23 cellular contexts compared by ENCODE assay signal in the genomic region with DNA sequence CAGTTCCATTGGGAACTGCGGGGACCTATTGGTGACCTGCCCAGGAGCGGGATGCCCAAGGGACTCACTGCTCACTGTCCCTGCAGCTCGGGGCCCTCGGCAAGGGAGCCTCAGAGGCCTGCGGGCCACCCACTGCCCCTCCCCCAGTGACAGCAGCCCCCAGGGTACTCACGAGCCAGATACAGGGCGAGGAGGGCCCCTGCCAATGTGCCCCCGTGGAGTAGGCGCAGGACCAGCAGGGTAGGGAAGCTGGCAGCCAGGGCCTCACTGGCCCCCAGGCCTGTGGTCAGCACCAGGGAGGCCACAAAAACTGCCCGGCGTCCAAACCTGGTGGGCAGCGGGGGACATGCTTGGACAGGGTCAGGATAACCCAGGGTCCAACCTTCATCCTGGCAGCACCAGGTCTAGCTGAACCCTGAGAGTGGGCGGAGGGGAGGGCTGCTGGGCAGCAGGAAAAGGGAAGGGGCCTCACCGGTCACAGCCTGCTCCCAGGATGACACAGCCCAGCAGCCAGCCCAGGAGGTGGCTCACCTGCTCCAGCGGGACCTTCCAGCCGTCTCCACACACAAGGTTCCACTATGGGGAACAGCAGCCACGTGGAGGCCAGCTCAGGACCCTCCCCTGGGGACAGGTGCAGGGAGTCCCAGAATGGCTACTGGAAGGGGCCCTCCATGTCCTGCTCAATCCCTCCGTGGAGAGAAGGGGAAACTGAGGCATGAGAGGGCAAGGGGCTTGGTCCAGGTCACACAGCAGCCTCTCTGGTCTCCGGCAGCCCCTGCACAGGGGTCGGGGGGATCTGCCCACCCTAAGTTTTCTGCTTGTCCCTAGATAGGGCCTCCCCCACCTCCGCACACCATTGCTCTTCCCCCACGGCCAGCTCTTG. TPM values are rescaled to one million over a fixed set of nuclear protein-coding genes. Genes with fewer than 3 reads are reported as not detected.
DNase-seq lines count a peak whose midpoint lies in the region; ATAC-seq and TF ChIP-seq lines count a peak whose summit lies in the region.
"Had no signal": no experiment of that assay in that cellular context is flagged by ENCODE, and none has a peak within 500 bp of the region (broad histone marks: within the 10 kb centered on the region; RNA-seq: fewer than 3 reads in every experiment).

No MANE protein-coding gene starts in this region.

- H3K4me1 Mint-ChIP-seq in activated CD4-positive, alpha-beta T cell treated with anti-CD3 and anti-CD28 coated beads, Interleukin-2, amount 10 ng/mL, durations not matched to agents 7 days and 5 days: peaks cover 14% of the 10 kb centered on the region

- H3K36me3 ChIP-seq in PC-9 (ENCODE audit: low read depth): no peaks in the 10 kb centered on the region
- H3K36me3 ChIP-seq in left lung: peaks cover 0 to 13% of the 10 kb centered on the region in 2 donors
- no peaks in the 10 kb centered on the region for H3K36me3 ChIP-seq in aorta (ENCODE audit: control insufficient read depth in 1 of 2, insufficient read depth in 2 of 2, low read length in 1 of 2)
- H3K36me3 ChIP-seq: breast epithelium, esophagus muscularis mucosa, ovary, tibial artery had no signal

- TF ChIP-seq CTCF in PC-9 (conservative IDR thresholded peaks at IDR 0.05) (no peak), left lung (IDR thresholded peaks at IDR 0.05) (no peak)

- H3K4me1 ChIP-seq in PC-9 (replicated peaks; ENCODE audit: insufficient read depth): peaks cover 10% of the 10 kb centered on the region; the same call in 1 of the 2 replicates
- H3K4me1 ChIP-seq in left lung: peaks cover 0 to 26% of the 10 kb centered on the region in 2 donors
- no peaks in the 10 kb centered on the region for H3K4me1 ChIP-seq in aorta (ENCODE audit: control insufficient read depth in 1 of 2, insufficient read depth in 2 of 2, low read length in 2 of 2)

- intact Hi-C loops in PC-9 (cut with micrococcal nuclease; ENCODE audit: unreplicated experiment): no loop called here
- intact Hi-C loops in left lung (cut with DNase I): no loop called here
- intact Hi-C loops in aorta (cut with DNase I): no loop called here

- 72 to 76% methylated on average over 22 of the region's 22 CpGs for WGBS in aorta, 2 donors

- H3K36me3 Mint-ChIP-seq in activated CD4-positive, alpha-beta T cell treated with anti-CD3 and anti-CD28 coated beads, Interleukin-2, amount 10 ng/mL, durations not matched to agents 7 days and 5 days (ENCODE audit: low read depth): peaks cover 3% of the 10 kb centered on the region
- H3K36me3 Mint-ChIP-seq: activated CD4-positive, alpha-beta memory T cell treated with anti-CD3 and anti-CD28 coated beads for 36 hours; activated naive CD8-positive, alpha-beta T cell treated with anti-CD3 and anti-CD28 coated beads, Interleukin-2, amount 10 ng/mL, durations not matched to agents 7 days and 5 days had no signal

- H3K9me3 Mint-ChIP-seq in activated CD4-positive, alpha-beta T cell treated with anti-CD3 and anti-CD28 coated beads, Interleukin-2, amount 10 ng/mL, durations not matched to agents 7 days and 5 days: no peaks in the 10 kb centered on the region
- H3K9me3 Mint-ChIP-seq: activated CD4-positive, alpha-beta memory T cell treated with anti-CD3 and anti-CD28 coated beads for 36 hours; activated naive CD8-positive, alpha-beta T cell treated with anti-CD3 and anti-CD28 coated beads, Interleukin-2, amount 10 ng/mL, durations not matched to agents 7 days and 5 days had no signal

- no peak overlapping the region for H3K27ac ChIP-seq in PC-9
- peak overlapping the region; percentile 33 to 41 for H3K27ac ChIP-seq in left lung
- no peak overlapping the region for H3K27ac ChIP-seq in aorta (ENCODE audit: low read depth in 1 of 2, low read length in 2 of 2)
- H3K27ac ChIP-seq: A549, breast epithelium, esophagus muscularis mucosa, ovary, skin epidermis, tibial artery had no signal

- no peaks in the 10 kb centered on the region for H4K20me1 ChIP-seq in PC-9 (ENCODE audit: insufficient read depth)

- no peak overlapping the region; the same call in 1 of the 2 replicates for H3K4me3 ChIP-seq in PC-9
- H3K4me3 ChIP-seq in left lung: peak overlapping the region; percentile 3 to 51
- H3K4me3 ChIP-seq in aorta (ENCODE audit: low read length in 2 of 2): no peak overlapping the region
- H3K4me3 ChIP-seq: A549, breast epithelium, esophagus muscularis mucosa, ovary, skin epidermis, tibial artery had no signal

- no peaks in the 10 kb centered on the region for H3K9me2 ChIP-seq in PC-9 (ENCODE audit: insufficient read depth)

- H3K9me3 ChIP-seq in PC-9 (ENCODE audit: insufficient read depth, low read depth) (no peaks in the 10 kb centered on the region), left lung (no peaks in the 10 kb centered on the region), aorta (ENCODE audit: control insufficient read depth, low read length) (no peaks in the 10 kb centered on the region)
- H3K9me3 ChIP-seq: breast epithelium, ovary, tibial artery had no signal

- H3K79me2 ChIP-seq in PC-9 (ENCODE audit: low read depth): no peaks in the 10 kb centered on the region

- peaks cover 33% of the 10 kb centered on the region for H3K27me3 Mint-ChIP-seq in activated CD4-positive, alpha-beta T cell treated with anti-CD3 and anti-CD28 coated beads, Interleukin-2, amount 10 ng/mL, durations not matched to agents 7 days and 5 days

- H2AFZ ChIP-seq in PC-9: no peak overlapping the region

- H3K27ac Mint-ChIP-seq in activated CD4-positive, alpha-beta T cell treated with anti-CD3 and anti-CD28 coated beads, Interleukin-2, amount 10 ng/mL, durations not matched to agents 7 days and 5 days: no peak overlapping the region
- H3K27ac Mint-ChIP-seq: activated CD4-positive, alpha-beta memory T cell treated with anti-CD3 and anti-CD28 coated beads for 36 hours; activated naive CD8-positive, alpha-beta T cell treated with anti-CD3 and anti-CD28 coated beads, Interleukin-2, amount 10 ng/mL, durations not matched to agents 7 days and 5 days had no signal

- peaks cover 10% of the 10 kb centered on the region for H3F3A ChIP-seq in PC-9 (ENCODE audit: insufficient read depth, low read depth)

- POLR2A ChIA-PET in activated CD4-positive, alpha-beta T cell treated with anti-CD3 and anti-CD28 coated beads, Interleukin-2, amount 10 ng/mL, durations not matched to agents 7 days and 5 days (lab: Charles Lee): no interaction called here
- POLR2A ChIA-PET in PC-9 (lab: Charles Lee; ENCODE audit: unreplicated experiment): no interaction called here

- BruUV-seq in PC-9 (replicated peaks; lab: Mats Ljungman, UMichigan): no TSS peak

- H3K4me2 ChIP-seq in PC-9: peak overlapping the region; percentile 73
- H3K4me2 ChIP-seq: A549 had no signal

- CTCF ChIA-PET in activated CD4-positive, alpha-beta T cell treated with anti-CD3 and anti-CD28 coated beads, Interleukin-2, amount 10 ng/mL, durations not matched to agents 7 days and 5 days (lab: Charles Lee): interaction anchor here (0.6 kb wide), 1 partner anchor 256 kb away, joined by 4 read pairs; no protein-coding TSS in a partner anchor
- CTCF ChIA-PET in PC-9 (lab: Charles Lee): interaction anchor here (0.7 kb wide), 1 partner anchor 144 kb away, joined by 3 read pairs; no protein-coding TSS in a partner anchor

- DNase-seq in activated CD4-positive, alpha-beta T cell treated with anti-CD3 and anti-CD28 coated beads, Interleukin-2, amount 10 ng/mL, durations not matched to agents 7 days and 5 days: no peak
- DNase-seq in activated CD4-positive, alpha-beta T cell treated with anti-CD3 and anti-CD28 coated beads, Interleukin-2, amount 50 U/mL, for 1 hour: no peak
- no peak for DNase-seq in PC-9
- peak in 1 of 2 donors; percentile 68 for DNase-seq in left lung
- DNase-seq in aorta: peak; percentile 37 to 75
- DNase-seq in DMS79 (lab: John Stamatoyannopoulos, UW): no peak
- no peak for DNase-seq in stimulated activated CD4-positive, alpha-beta T cell treated with anti-CD3 and anti-CD28 coated beads, Interleukin-2, amount 100 ng/mL, for 48 hours
- DNase-seq: activated CD4-positive, alpha-beta memory T cell treated with anti-CD3 and anti-CD28 coated beads for 36 hours; activated naive CD8-positive, alpha-beta T cell treated with anti-CD3 and anti-CD28 coated beads, Interleukin-2, amount 10 ng/mL, durations not matched to agents 7 days and 5 days; activated T-cell treated with anti-CD3 and anti-CD28 coated beads, Interleukin-2, amount 50 U/mL, for 4 hours; CD4-positive, alpha-beta memory T cell; dermis blood vessel endothelial cell; NCI-H1694 treated with DMSO at 0.1 percent for 48 hours; NCI-H446; tibial artery had no signal

- peaks cover 10% of the 10 kb centered on the region for H3K27me3 ChIP-seq in PC-9 (ENCODE audit: insufficient read depth, low read depth)
- H3K27me3 ChIP-seq in left lung: peaks cover 19 to 76% of the 10 kb centered on the region in 2 donors
- H3K27me3 ChIP-seq in aorta (ENCODE audit: control insufficient read depth in 1 of 2, insufficient read depth in 2 of 2, low read length in 1 of 2): no peaks in the 10 kb centered on the region
- H3K27me3 ChIP-seq: ovary had no signal

- ATAC-seq in left lung: no peak
- ATAC-seq in aorta (ENCODE audit: low FRiP score): no peak
- no peak for ATAC-seq in GM18909 (IDR thresholded peaks at IDR 0.05; ENCODE audit: poor library complexity, unreplicated experiment)
- ATAC-seq: A549; activated T-cell treated with anti-CD3 and anti-CD28 coated beads, Interleukin-2, amount 50 U/mL, for 4 hours had no signal

- peak overlapping the region; percentile 38 for H3K4me3 Mint-ChIP-seq in activated CD4-positive, alpha-beta T cell treated with anti-CD3 and anti-CD28 coated beads, Interleukin-2, amount 10 ng/mL, durations not matched to agents 7 days and 5 days
- H3K4me3 Mint-ChIP-seq: activated CD4-positive, alpha-beta memory T cell treated with anti-CD3 and anti-CD28 coated beads for 36 hours; activated naive CD8-positive, alpha-beta T cell treated with anti-CD3 and anti-CD28 coated beads, Interleukin-2, amount 10 ng/mL, durations not matched to agents 7 days and 5 days had no signal

RNA-seq across cellular contexts. Expression of gene SLC22A31, which starts 0.9 kb away (rescaled TPM):
- 1 to 10 TPM; 1.8 to 2.8 TPM for total RNA-seq in activated CD4-positive, alpha-beta T cell treated with anti-CD3 and anti-CD28 coated beads, Interleukin-2, amount 10 ng/mL, durations not matched to agents 7 days and 5 days
- 2.5 and 5.4 TPM in 2 replicates for total RNA-seq in PC-9 (2021)
- 100 to 1,000 TPM; 171 to 283 TPM for total RNA-seq in left lung
- total RNA-seq in aorta: 1 to 10 TPM in 1 of 2 donors, not detected in 1; 4.0 TPM
- polyA plus RNA-seq in aorta: 1 to 10 TPM in 1 of 2 donors, under 1 TPM in 1; 0.75 to 2.9 TPM
- total RNA-seq: breast epithelium, dermis blood vessel endothelial cell, mononuclear cell, OCI-LY7 had no signal

RNA-seq across cellular contexts. Expression of gene ZNF778, which starts 18.0 kb away (rescaled TPM):
- total RNA-seq in activated CD4-positive, alpha-beta T cell treated with anti-CD3 and anti-CD28 coated beads, Interleukin-2, amount 10 ng/mL, durations not matched to agents 7 days and 5 days: 1 to 10 TPM; 8.3 to 9.2 TPM
- total RNA-seq in PC-9 (2021) (9.5 and 15.7 TPM in 2 replicates), left lung (1 to 10 TPM; 8.1 to 9.5 TPM), aorta (10 to 100 TPM; 12.7 to 14.9 TPM)
- 1 to 10 TPM; 2.6 to 3.2 TPM for polyA plus RNA-seq in aorta

RNA-seq across cellular contexts. Expression of gene CDH15, which starts 27.9 kb away (rescaled TPM):
- total RNA-seq in activated CD4-positive, alpha-beta T cell treated with anti-CD3 and anti-CD28 coated beads, Interleukin-2, amount 10 ng/mL, durations not matched to agents 7 days and 5 days: not detected
- total RNA-seq in PC-9 (2021) (not detected in 2 replicates), left lung (1 to 10 TPM; 1.6 to 4.2 TPM), aorta (under 1 TPM in 1 of 2 donors, not detected in 1; 0.21 TPM)
- polyA plus RNA-seq in aorta: under 1 TPM in 1 of 2 donors, not detected in 1; 0.08 TPM
- total RNA-seq: activated CD4-positive, alpha-beta memory T cell treated with anti-CD3 and anti-CD28 coated beads for 36 hours; activated naive CD8-positive, alpha-beta T cell treated with anti-CD3 and anti-CD28 coated beads, Interleukin-2, amount 10 ng/mL, durations not matched to agents 7 days and 5 days; activated T-cell treated with anti-CD3 and anti-CD28 coated beads, Interleukin-2, amount 50 U/mL, for 4 hours; breast epithelium; CD4-positive, alpha-beta memory T cell; dermis blood vessel endothelial cell; mononuclear cell; OCI-LY7 had no signal
- polyA plus RNA-seq: CD4-positive, alpha-beta memory T cell had no signal

Comparison
In these comparisons a context has a peak if more than half of its experiments do, and no peak if none do; other contexts are left out.
1. DNase-seq: peak in aorta (2 of 2); none in activated CD4-positive, alpha-beta T cell treated with anti-CD3 and anti-CD28 coated beads, Interleukin-2, amount 10 ng/mL, durations not matched to agents 7 days and 5 days (single experiment), activated CD4-positive, alpha-beta T cell treated with anti-CD3 and anti-CD28 coated beads, Interleukin-2, amount 50 U/mL, for 1 hour (single experiment), PC-9 (0 of 2), DMS79 (single experiment) and stimulated activated CD4-positive, alpha-beta T cell treated with anti-CD3 and anti-CD28 coated beads, Interleukin-2, amount 100 ng/mL, for 48 hours (0 of 2).
2. H3K27ac ChIP-seq: peak in left lung (2 of 2); none in PC-9 (single experiment) and aorta (0 of 2).
3. H3K4me3 ChIP-seq: peak in left lung (2 of 2); none in PC-9 (single experiment) and aorta (0 of 2).
4. RNA of gene SLC22A31, which starts 0.9 kb away (total RNA-seq): 171 to 283 TPM in left lung; 4.0 TPM in aorta, 1.8 to 2.8 TPM in activated CD4-positive, alpha-beta T cell treated with anti-CD3 and anti-CD28 coated beads, Interleukin-2, amount 10 ng/mL, durations not matched to agents 7 days and 5 days and 2.5 to 5.4 TPM in PC-9; every median in the first group is over 10 times any median in the second.